Comparison of ENCODE assay signal across 22 cellular contexts in genomic region chr17:10798332-10798749, GRCh38. TPM values are rescaled to one million over a fixed set of nuclear protein-coding genes. Genes with fewer than 3 reads are reported as not detected.
DNase-seq lines count a peak whose midpoint lies in the region; ATAC-seq and TF ChIP-seq lines count a peak whose summit lies in the region.
"Had no signal": no experiment of that assay in that cellular context is flagged by ENCODE, and none has a peak within 500 bp of the region (broad histone marks: within the 10 kb centered on the region; RNA-seq: fewer than 3 reads in every experiment).

No MANE protein-coding gene starts in this region.

- peak overlapping the region; percentile 82 for H3K4me2 ChIP-seq in Loucy (ENCODE audit: low read depth, low read length, poor library complexity, severe bottlenecking)

- H3K9me2 ChIP-seq in Loucy (replicated peaks; ENCODE audit: low read depth, low read length): no peaks in the 10 kb centered on the region

- no peaks in the 10 kb centered on the region for H3K36me3 ChIP-seq in Loucy (ENCODE audit: insufficient read depth, low read length)
- H3K36me3 ChIP-seq in right lobe of liver: no peaks in the 10 kb centered on the region
- no peaks in the 10 kb centered on the region for H3K36me3 ChIP-seq in suprapubic skin

- no peaks in the 10 kb centered on the region for H3K9me3 ChIP-seq in Loucy (ENCODE audit: insufficient read depth, low read depth, low read length)
- H3K9me3 ChIP-seq in right lobe of liver: no peaks in the 10 kb centered on the region
- no peaks in the 10 kb centered on the region for H3K9me3 ChIP-seq in suprapubic skin

- H3K9ac ChIP-seq in Loucy (ENCODE audit: low read depth, low read length, poor library complexity, severe bottlenecking): peak overlapping the region; percentile 79

- DNase-seq in epithelial cell of prostate (ENCODE audit: low read depth, low spot score) (no peak), right lobe of liver (peak in 2 of 3 donors; percentile 58 to 60), suprapubic skin (ENCODE audit: low spot score in 2 of 2) (peak in 1 of 2 donors; percentile 66), NCI-H2029 (lab: John Stamatoyannopoulos, UW) (no peak), WTC11 (ENCODE audit: low spot score) (no peak), Kasumi-1 (lab: John Stamatoyannopoulos, UW) (no peak), COLO829 (ENCODE audit: low spot score) (no peak)
- DNase-seq: activated CD4-positive, alpha-beta T cell treated with anti-CD3 and anti-CD28 coated beads for 36 hours; activated CD8-positive, alpha-beta memory T cell treated with anti-CD3 and anti-CD28 coated beads, Interleukin-2, amount 50 U/mL, for 48 hours; DMS153; effector memory CD4-positive, alpha-beta T cell; KG1; NCI-H1417 treated with DMSO at 0.1 percent for 48 hours; NCI-H226; occipital lobe; SHP77 treated with DMSO at 0.1 percent for 48 hours had no signal

- intact Hi-C loops in right lobe of liver (cut with DNase I): no loop called here

- H3K4me3 Mint-ChIP-seq in WTC11: no peak overlapping the region
- H3K4me3 Mint-ChIP-seq: activated CD4-positive, alpha-beta T cell treated with anti-CD3 and anti-CD28 coated beads for 36 hours; activated naive CD4-positive, alpha-beta T cell treated with anti-CD3 and anti-CD28 coated beads, Interleukin-2, amount 50 U/mL, for 24 hours; B cell; memory B cell had no signal

- no peak overlapping the region for H2AFZ ChIP-seq in Loucy (ENCODE audit: low read length)

- H3K4me1 Mint-ChIP-seq in WTC11: peaks cover 4% of the 10 kb centered on the region; the same call in 1 of the 2 replicates
- H3K4me1 Mint-ChIP-seq: activated CD4-positive, alpha-beta T cell treated with anti-CD3 and anti-CD28 coated beads for 36 hours; activated naive CD4-positive, alpha-beta T cell treated with anti-CD3 and anti-CD28 coated beads, Interleukin-2, amount 50 U/mL, for 24 hours; B cell; memory B cell had no signal

- WGBS in right lobe of liver (ENCODE audit: insufficient coverage, low coverage, low lambda C conversion rate, missing lambda C conversion rate): 19% methylated on average over 3 of the region's 3 CpGs
- WGBS in suprapubic skin: 24% methylated on average over 3 of the region's 3 CpGs

- POLR2A ChIA-PET in WTC11 (lab: Charles Lee): no interaction called here

- 0 out of 2 replicates have a peak, but pooled peaks cover 8% of the 10 kb centered on the region for H3F3A ChIP-seq in Loucy (ENCODE audit: low read depth)

- CTCF ChIA-PET in WTC11 (lab: Charles Lee): interaction anchor here (1.1 to 2.5 kb wide), 4 partner anchors 25 to 61 kb away, joined by 3 to 12 read pairs (median 4); no protein-coding TSS in a partner anchor

- TF ChIP-seq CTCF in Loucy (conservative IDR thresholded peaks at IDR 0.05; ENCODE audit: low read length) (no peak), right lobe of liver (IDR thresholded peaks at IDR 0.05) (no peak), suprapubic skin (IDR thresholded peaks at IDR 0.05) (no peak), WTC11 (IDR thresholded peaks at IDR 0.05) (no peak)

- H3K27ac ChIP-seq in epithelial cell of prostate: peak overlapping the region; percentile 98
- H3K27ac ChIP-seq in right lobe of liver: peak overlapping the region; percentile 8 to 44 (median 23)
- H3K27ac ChIP-seq in suprapubic skin: peak overlapping the region; percentile 67
- H3K27ac ChIP-seq: HL-60 had no signal

- H3K79me2 ChIP-seq in Loucy (ENCODE audit: insufficient read depth, low read length): peaks cover 7% of the 10 kb centered on the region; the same call in 1 of the 2 replicates

- H3K4me1 ChIP-seq in Loucy (ENCODE audit: insufficient read depth, low read length, poor library complexity, severe bottlenecking) (peaks cover 90% of the 10 kb centered on the region), right lobe of liver (peaks cover 0 to 24% (median 16%) of the 10 kb centered on the region in 4 donors), suprapubic skin (peaks cover 44% of the 10 kb centered on the region)

- no peaks in the 10 kb centered on the region for H3K27me3 Mint-ChIP-seq in WTC11 (ENCODE audit: low read depth)
- H3K27me3 Mint-ChIP-seq: activated CD4-positive, alpha-beta T cell treated with anti-CD3 and anti-CD28 coated beads for 36 hours; activated naive CD4-positive, alpha-beta T cell treated with anti-CD3 and anti-CD28 coated beads, Interleukin-2, amount 50 U/mL, for 24 hours had no signal

- H3K4me3 ChIP-seq in Loucy (ENCODE audit: low read length, poor library complexity, severe bottlenecking) (peak overlapping the region; percentile 63), right lobe of liver (no peak overlapping the region), suprapubic skin (peak overlapping the region; percentile 14)

- H4K20me1 ChIP-seq in Loucy (ENCODE audit: insufficient read depth, low read length, poor library complexity, severe bottlenecking): no peaks in the 10 kb centered on the region

- no peaks in the 10 kb centered on the region for H3K9me3 Mint-ChIP-seq in WTC11
- H3K9me3 Mint-ChIP-seq: activated naive CD4-positive, alpha-beta T cell treated with anti-CD3 and anti-CD28 coated beads, Interleukin-2, amount 50 U/mL, for 24 hours; memory B cell had no signal

- TF ChIP-seq POLR2A in right lobe of liver (IDR thresholded peaks at IDR 0.05) (no peak), suprapubic skin (IDR thresholded peaks at IDR 0.05) (no peak)

- H3K27me3 ChIP-seq in Loucy (ENCODE audit: insufficient read depth, low read length, poor library complexity, severe bottlenecking) (no peaks in the 10 kb centered on the region), right lobe of liver (no peaks in the 10 kb centered on the region), suprapubic skin (no peaks in the 10 kb centered on the region)

- TF ChIP-seq EP300 in suprapubic skin (IDR thresholded peaks at IDR 0.05): no peak

- ATAC-seq in right lobe of liver (peak; percentile 72 to 87 (median 82)), WTC11 (no peak)
- ATAC-seq: activated CD4-positive, alpha-beta T cell treated with anti-CD3 and anti-CD28 coated beads for 36 hours had no signal

- no peak overlapping the region for H3K27ac Mint-ChIP-seq in WTC11
- H3K27ac Mint-ChIP-seq: activated CD4-positive, alpha-beta T cell treated with anti-CD3 and anti-CD28 coated beads for 36 hours; activated naive CD4-positive, alpha-beta T cell treated with anti-CD3 and anti-CD28 coated beads, Interleukin-2, amount 50 U/mL, for 24 hours; B cell; memory B cell had no signal

- no peaks in the 10 kb centered on the region for H3K36me3 Mint-ChIP-seq in WTC11
- H3K36me3 Mint-ChIP-seq: memory B cell had no signal

TF ChIP-seq in WTC11, 78 proteins besides CTCF, POLR2A, EP300 and RAD21:
- TF ChIP-seq ZNF281 (CRISPR knock-in tag; IDR thresholded peaks at IDR 0.05) (no peak), NFE2L1 (CRISPR knock-in tag; IDR thresholded peaks at IDR 0.05) (no peak), IRF1 (CRISPR knock-in tag; IDR thresholded peaks at IDR 0.05) (no peak), ERG (CRISPR knock-in tag; IDR thresholded peaks at IDR 0.05) (no peak)

RNA-seq across cellular contexts. Expression of gene TMEM238L, which starts 5.6 kb away (rescaled TPM):
- not detected for total RNA-seq in right lobe of liver
- 1 to 10 TPM in 2 of 4 donors, not detected in 2; 2.0 to 8.9 TPM for total RNA-seq in suprapubic skin
- total RNA-seq in WTC11 (2021): not detected in 3 replicates
- total RNA-seq: activated CD4-positive, alpha-beta T cell treated with anti-CD3 and anti-CD28 coated beads for 36 hours; B cell; fibroblast of villous mesenchyme; occipital lobe had no signal

RNA-seq across cellular contexts. Expression of gene PIRT, which starts 39.5 kb away (rescaled TPM):
- total RNA-seq in right lobe of liver (not detected), suprapubic skin (under 1 TPM in 2 of 4 donors, not detected in 2; 0.68 to 0.91 TPM), WTC11 (2021) (not detected in 3 replicates)
- total RNA-seq: activated CD4-positive, alpha-beta T cell treated with anti-CD3 and anti-CD28 coated beads for 36 hours; B cell; fibroblast of villous mesenchyme had no signal

Comparison
In these comparisons a context has a peak if more than half of its experiments do, and no peak if none do; other contexts are left out.
1. H3K4me3 ChIP-seq: peak in Loucy (single experiment) and suprapubic skin (single experiment); none in right lobe of liver (0 of 3).
2. DNase-seq: peak in right lobe of liver (2 of 3); none in epithelial cell of prostate (single experiment), NCI-H2029 (single experiment), WTC11 (single experiment), Kasumi-1 (0 of 2) and COLO829 (single experiment).
3. H3K27ac ChIP-seq: peak in every context shown above with its lines; median percentile 98 in epithelial cell of prostate; 67 in suprapubic skin; 23 in right lobe of liver.